In genomic region chr14:52318829-52319604, GRCh38 we compare ENCODE assay signal across 15 cellular contexts. TPM values are rescaled to one million over a fixed set of nuclear protein-coding genes. Genes with fewer than 3 reads are reported as not detected.
DNase-seq lines count a peak whose midpoint lies in the region; ATAC-seq and TF ChIP-seq lines count a peak whose summit lies in the region.
"Had no signal": no experiment of that assay in that cellular context is flagged by ENCODE, and none has a peak within 500 bp of the region (broad histone marks: within the 10 kb centered on the region; RNA-seq: fewer than 3 reads in every experiment).

No MANE protein-coding gene starts in this region.

- H3K27me3 Mint-ChIP-seq in activated CD8-positive, alpha-beta T cell treated with anti-CD3 and anti-CD28 coated beads, Interleukin-2, amount 10 ng/mL, durations not matched to agents 7 days and 5 days (ENCODE audit: low read depth): no peaks in the 10 kb centered on the region

- H3K79me2 ChIP-seq in GM23248 (ENCODE audit: insufficient read depth) (peaks cover 38% of the 10 kb centered on the region; the same call in 1 of the 2 replicates), hepatocyte (peaks cover 2% of the 10 kb centered on the region)

- H3K27ac Mint-ChIP-seq in activated CD8-positive, alpha-beta T cell treated with anti-CD3 and anti-CD28 coated beads, Interleukin-2, amount 10 ng/mL, durations not matched to agents 7 days and 5 days: peak overlapping the region; percentile 82
- H3K27ac Mint-ChIP-seq: progenitor cell of endocrine pancreas had no signal

- DNase-seq in GM23248: peak; percentile 41
- DNase-seq in activated CD8-positive, alpha-beta T cell treated with anti-CD3 and anti-CD28 coated beads, Interleukin-2, amount 10 ng/mL, durations not matched to agents 7 days and 5 days: no peak
- DNase-seq in iPS-NIHi7 (ENCODE audit: extremely low spot score): no peak
- no peak for DNase-seq in hepatocyte (ENCODE audit: low spot score)
- DNase-seq in NCI-H2196 (lab: John Stamatoyannopoulos, UW; ENCODE audit: unreplicated experiment): no peak
- DNase-seq: activated CD4-positive, alpha-beta T cell treated with anti-CD3 and anti-CD28 coated beads for 4 hours; cortex of kidney; foreskin fibroblast; Karpas-422; stimulated activated CD4-positive, alpha-beta T cell treated with anti-CD3 and anti-CD28 coated beads, Interleukin-4, amount 100 ng/mL, for 24 hours; stimulated activated naive CD4-positive, alpha-beta T cell had no signal

- H3K4me3 Mint-ChIP-seq in activated CD8-positive, alpha-beta T cell treated with anti-CD3 and anti-CD28 coated beads, Interleukin-2, amount 10 ng/mL, durations not matched to agents 7 days and 5 days: peak overlapping the region; percentile 80

- peak overlapping the region; percentile 39; the same call in 1 of the 2 replicates for H3K27ac ChIP-seq in BLaER1
- H3K27ac ChIP-seq in GM23248: no peak overlapping the region
- H3K27ac ChIP-seq in muscle layer of duodenum (ENCODE audit: low read length): peak overlapping the region; percentile 5
- no peak overlapping the region for H3K27ac ChIP-seq in hepatocyte

- H4K20me1 ChIP-seq in BLaER1: peaks cover 14% of the 10 kb centered on the region
- H4K20me1 ChIP-seq in GM23248 (ENCODE audit: insufficient read depth): no peaks in the 10 kb centered on the region
- no peaks in the 10 kb centered on the region for H4K20me1 ChIP-seq in hepatocyte (ENCODE audit: insufficient read depth, poor library complexity, severe bottlenecking)

- H3K9me2 ChIP-seq in GM23248 (ENCODE audit: insufficient read depth): no peaks in the 10 kb centered on the region
- no peaks in the 10 kb centered on the region for H3K9me2 ChIP-seq in hepatocyte (replicated peaks; ENCODE audit: insufficient read depth)

- H3K4me1 ChIP-seq in BLaER1 (peaks cover 41% of the 10 kb centered on the region), GM23248 (ENCODE audit: insufficient read depth) (0 out of 2 replicates have a peak, but pooled peaks cover 6% of the 10 kb centered on the region), muscle layer of duodenum (ENCODE audit: control insufficient read depth in 1 of 2, insufficient read depth in 2 of 2, low read length in 2 of 2) (peaks cover 0 to 15% of the 10 kb centered on the region in 2 donors), hepatocyte (ENCODE audit: insufficient read depth) (no peaks in the 10 kb centered on the region)

- H3K4me2 ChIP-seq in BLaER1: peak overlapping the region; percentile 98
- H3K4me2 ChIP-seq in GM23248 (ENCODE audit: unreplicated experiment): no peak overlapping the region
- H3K4me2 ChIP-seq in hepatocyte: no peak overlapping the region

- no peak overlapping the region for H2AFZ ChIP-seq in GM23248
- H2AFZ ChIP-seq in hepatocyte: no peak overlapping the region

- H3K9me3 ChIP-seq in BLaER1 (peaks cover 54% of the 10 kb centered on the region), GM23248 (ENCODE audit: low read depth) (no peaks in the 10 kb centered on the region), muscle layer of duodenum (ENCODE audit: control insufficient read depth in 1 of 2, low read length in 2 of 2) (peaks cover 0 to 6% of the 10 kb centered on the region in 2 donors), hepatocyte (ENCODE audit: low read depth) (no peaks in the 10 kb centered on the region)

- 14 to 18% methylated on average over 5 of the region's 5 CpGs for WGBS in GM23248 (ENCODE audit: low coverage in 1 of 2, low lambda C conversion rate in 2 of 2, missing lambda C conversion rate in 2 of 2), 2 experiments
- 69% methylated on average over 5 of the region's 5 CpGs for WGBS in hepatocyte (ENCODE audit: low lambda C conversion rate, missing lambda C conversion rate)

- in situ Hi-C loops in GM23248 (cut with MboI): no loop called here

- H3K36me3 ChIP-seq in BLaER1 (peaks cover 50% of the 10 kb centered on the region), GM23248 (ENCODE audit: low read depth) (no peaks in the 10 kb centered on the region), muscle layer of duodenum (ENCODE audit: control insufficient read depth in 1 of 2, insufficient read depth in 2 of 2, low read length in 2 of 2) (no peaks in the 10 kb centered on the region), hepatocyte (replicated peaks; ENCODE audit: insufficient read depth, low read depth) (no peaks in the 10 kb centered on the region)

- H3K27me3 ChIP-seq in BLaER1 (no peaks in the 10 kb centered on the region), GM23248 (replicated peaks; ENCODE audit: insufficient read depth) (no peaks in the 10 kb centered on the region), muscle layer of duodenum (ENCODE audit: low read depth, low read length) (no peaks in the 10 kb centered on the region), hepatocyte (peaks cover 20% of the 10 kb centered on the region)

- no peak for ATAC-seq in activated CD8-positive, alpha-beta T cell treated with anti-CD3 and anti-CD28 coated beads, Interleukin-2, amount 10 ng/mL, durations not matched to agents 7 days and 5 days
- no peak for ATAC-seq in GM21717 (IDR thresholded peaks at IDR 0.05; ENCODE audit: unreplicated experiment)

- H3K9ac ChIP-seq in BLaER1: no peak overlapping the region
- no peak overlapping the region for H3K9ac ChIP-seq in GM23248

- 0 out of 2 replicates have a peak, but pooled peaks cover 8% of the 10 kb centered on the region for H3F3A ChIP-seq in GM23248 (ENCODE audit: insufficient read depth)

- TF ChIP-seq CTCF in hepatocyte (IDR thresholded peaks at IDR 0.05; ENCODE audit: poor library complexity): no peak

- CTCF ChIA-PET in activated CD8-positive, alpha-beta T cell treated with anti-CD3 and anti-CD28 coated beads, Interleukin-2, amount 10 ng/mL, durations not matched to agents 7 days and 5 days (lab: Charles Lee): interaction anchor here (0.7 to 7.3 kb wide), 10 partner anchors 8 to 154 kb away, joined by 3 to 63 read pairs (median 5); no protein-coding TSS in a partner anchor

- H3K36me3 Mint-ChIP-seq in activated CD8-positive, alpha-beta T cell treated with anti-CD3 and anti-CD28 coated beads, Interleukin-2, amount 10 ng/mL, durations not matched to agents 7 days and 5 days (ENCODE audit: low read depth): peaks cover 96% of the 10 kb centered on the region

- peak overlapping the region; percentile 93 for H3K4me3 ChIP-seq in BLaER1
- no peak overlapping the region for H3K4me3 ChIP-seq in GM23248
- peak overlapping the region in 1 of 2 donors; percentile 27 for H3K4me3 ChIP-seq in muscle layer of duodenum (ENCODE audit: low read depth in 1 of 2, low read length in 2 of 2)
- no peak overlapping the region for H3K4me3 ChIP-seq in hepatocyte

- peaks cover 63% of the 10 kb centered on the region for H3K4me1 Mint-ChIP-seq in activated CD8-positive, alpha-beta T cell treated with anti-CD3 and anti-CD28 coated beads, Interleukin-2, amount 10 ng/mL, durations not matched to agents 7 days and 5 days (ENCODE audit: low read depth)

- peaks cover 28% of the 10 kb centered on the region for H3K9me3 Mint-ChIP-seq in activated CD8-positive, alpha-beta T cell treated with anti-CD3 and anti-CD28 coated beads, Interleukin-2, amount 10 ng/mL, durations not matched to agents 7 days and 5 days (ENCODE audit: insufficient read depth)

- POLR2A ChIA-PET in activated CD8-positive, alpha-beta T cell treated with anti-CD3 and anti-CD28 coated beads, Interleukin-2, amount 10 ng/mL, durations not matched to agents 7 days and 5 days (lab: Charles Lee): interaction anchor here (1.4 to 11.2 kb wide), 4 partner anchors 8 to 82 kb away, joined by 4 to 120 read pairs (median 8); no protein-coding TSS in a partner anchor

RNA-seq across cellular contexts. Expression of gene PTGER2, which starts 4.9 kb away (rescaled TPM):
- 6.2 and 7.2 TPM in 2 replicates for total RNA-seq in GM23248 (2014; rRNA removed; shearing (Covaris generic))
- 9.1 TPM in 2 replicates for polyA plus RNA-seq in GM23248 (2016; fragmentation: Nextera tagmentation; extraction: Ambion mirVana)
- total RNA-seq in activated CD8-positive, alpha-beta T cell treated with anti-CD3 and anti-CD28 coated beads, Interleukin-2, amount 10 ng/mL, durations not matched to agents 7 days and 5 days: 100 to 1,000 TPM; 116 to 119 TPM
- 18.5 and 18.7 TPM in 2 replicates for total RNA-seq in hepatocyte
- polyA plus RNA-seq in hepatocyte: 43.0 and 49.3 TPM in 2 replicates

RNA-seq across cellular contexts. Expression of gene PTGDR, which starts 51.5 kb away (rescaled TPM):
- total RNA-seq in GM23248 (2014; rRNA removed; shearing (Covaris generic)): not detected in 2 replicates
- polyA plus RNA-seq in GM23248 (2016; fragmentation: Nextera tagmentation; extraction: Ambion mirVana) (0.09 and 0.18 TPM in 2 replicates), hepatocyte (2.2 and 3.5 TPM in 2 replicates)
- total RNA-seq in activated CD8-positive, alpha-beta T cell treated with anti-CD3 and anti-CD28 coated beads, Interleukin-2, amount 10 ng/mL, durations not matched to agents 7 days and 5 days: 1 to 10 TPM in 1 of 2 experiments, under 1 TPM in 1; 0.68 to 1.0 TPM
- total RNA-seq in hepatocyte: 2.5 and 3.1 TPM in 2 replicates
- total RNA-seq: progenitor cell of endocrine pancreas had no signal

Comparison
In these comparisons a context has a peak if more than half of its experiments do, and no peak if none do; other contexts are left out.
1. H3K27ac ChIP-seq: peak in BLaER1 (single experiment) and muscle layer of duodenum (single experiment); none in GM23248 (single experiment) and hepatocyte (single experiment).